ENCODE assay signal across 17 cellular contexts in genomic region chr7:2950578-2950977, GRCh38.
A peak's percentile ranks its signal among the peaks of the same experiment; 100 is the strongest.
DNase-seq lines count a peak whose midpoint lies in the region; ATAC-seq and TF ChIP-seq lines count a peak whose summit lies in the region.
"Had no signal": no experiment of that assay in that cellular context is flagged by ENCODE, and none has a peak within 500 bp of the region (broad histone marks: within the 10 kb centered on the region; RNA-seq: fewer than 3 reads in every experiment).

No MANE protein-coding gene starts in this region.

- peaks cover 64% of the 10 kb centered on the region for H3K4me1 Mint-ChIP-seq in activated naive CD4-positive, alpha-beta T cell treated with anti-CD3 and anti-CD28 coated beads, Interleukin-2, amount 50 U/mL, for 24 hours
- peaks cover 69% of the 10 kb centered on the region for H3K4me1 Mint-ChIP-seq in activated naive CD8-positive, alpha-beta T cell (ENCODE audit: low read depth)
- peaks cover 78% of the 10 kb centered on the region for H3K4me1 Mint-ChIP-seq in stimulated activated naive CD8-positive, alpha-beta T cell treated with anti-CD3 and anti-CD28 coated beads, Interleukin-15, amount 100 ng/mL, for 72 hours

- no peak for ATAC-seq in stimulated activated naive CD8-positive, alpha-beta T cell treated with anti-CD3 and anti-CD28 coated beads, Interleukin-15, amount 100 ng/mL, for 72 hours
- ATAC-seq in sciatic nerve, result no peak
- ATAC-seq: left ventricle myocardium superior had no signal

- H3K9me3 Mint-ChIP-seq in activated naive CD4-positive, alpha-beta T cell treated with anti-CD3 and anti-CD28 coated beads, Interleukin-2, amount 50 U/mL, for 24 hours, result peaks cover 12% of the 10 kb centered on the region
- H3K9me3 Mint-ChIP-seq in activated naive CD8-positive, alpha-beta T cell (ENCODE audit: low read depth), result peaks cover 3% of the 10 kb centered on the region
- peaks cover 13 to 26% of the 10 kb centered on the region in 2 donors for H3K9me3 Mint-ChIP-seq in stimulated activated naive CD8-positive, alpha-beta T cell treated with anti-CD3 and anti-CD28 coated beads, Interleukin-15, amount 100 ng/mL, for 72 hours

- no peak for TF ChIP-seq CTCF in tibial artery (IDR thresholded peaks at IDR 0.05)

- intact Hi-C loops in sciatic nerve (cut with DNase I), result no loop called here
- intact Hi-C loops in tibial artery (cut with DNase I; ENCODE audit: low total_unique reads), result no loop called here

- no peak overlapping the region for H3K4me3 ChIP-seq in tibial artery
- H3K4me3 ChIP-seq: GM23248, pancreas had no signal

- no peaks in the 10 kb centered on the region for H3K4me1 ChIP-seq in tibial artery
- H3K4me1 ChIP-seq: pancreas had no signal

- H3K27me3 ChIP-seq in tibial artery, result no peaks in the 10 kb centered on the region
- H3K27me3 ChIP-seq: pancreas had no signal

- peak overlapping the region; percentile 82 for H3K27ac Mint-ChIP-seq in activated naive CD4-positive, alpha-beta T cell treated with anti-CD3 and anti-CD28 coated beads, Interleukin-2, amount 50 U/mL, for 24 hours
- H3K27ac Mint-ChIP-seq in activated naive CD8-positive, alpha-beta T cell, result peak overlapping the region; percentile 91
- peak overlapping the region in 1 of 2 donors; percentile 10 for H3K27ac Mint-ChIP-seq in stimulated activated naive CD8-positive, alpha-beta T cell treated with anti-CD3 and anti-CD28 coated beads, Interleukin-15, amount 100 ng/mL, for 72 hours

- no peak for DNase-seq in activated naive CD4-positive, alpha-beta T cell treated with Interleukin-2 at 50 U/mL for 16 hours
- DNase-seq in NOMO-1 (lab: John Stamatoyannopoulos, UW; ENCODE audit: unreplicated experiment in 2 of 2) (peak; percentile 28 to 65), sciatic nerve (ENCODE audit: low spot score) (no peak), tibial artery (no peak), NCI-H1092 treated with DMSO at 0.1 percent for 48 hours (lab: John Stamatoyannopoulos, UW) (no peak)
- no peak for DNase-seq in stimulated activated naive CD8-positive, alpha-beta T cell treated with anti-CD3 and anti-CD28 coated beads, Interleukin-15, amount 100 ng/mL, for 72 hours
- DNase-seq: activated CD4-positive, CD25-positive, alpha-beta regulatory T cell; GM23248; left ventricle myocardium superior; NCI-H1417; NCI-H748 treated with DMSO at 0.1 percent for 48 hours; pancreas; RPMI8226; stimulated activated CD4-positive, alpha-beta T cell treated with anti-CD3 and anti-CD28 coated beads, Interleukin-2, amount 100 ng/mL, for 24 hours; T-helper 1 cell had no signal

- peaks cover 43% of the 10 kb centered on the region for H3K36me3 Mint-ChIP-seq in activated naive CD4-positive, alpha-beta T cell treated with anti-CD3 and anti-CD28 coated beads, Interleukin-2, amount 50 U/mL, for 24 hours
- H3K36me3 Mint-ChIP-seq in activated naive CD8-positive, alpha-beta T cell, result peaks cover 38% of the 10 kb centered on the region

- no peaks in the 10 kb centered on the region for H3K27me3 Mint-ChIP-seq in activated naive CD4-positive, alpha-beta T cell treated with anti-CD3 and anti-CD28 coated beads, Interleukin-2, amount 50 U/mL, for 24 hours
- H3K27me3 Mint-ChIP-seq in activated naive CD8-positive, alpha-beta T cell, result no peaks in the 10 kb centered on the region
- no peaks in the 10 kb centered on the region for H3K27me3 Mint-ChIP-seq in stimulated activated naive CD8-positive, alpha-beta T cell treated with anti-CD3 and anti-CD28 coated beads, Interleukin-15, amount 100 ng/mL, for 72 hours

- peaks cover 0 to 7% (median 0%) of the 10 kb centered on the region in 3 donors for H3K9me3 ChIP-seq in tibial artery
- H3K9me3 ChIP-seq: pancreas had no signal

- peak overlapping the region; percentile 65 for H3K4me3 Mint-ChIP-seq in activated naive CD4-positive, alpha-beta T cell treated with anti-CD3 and anti-CD28 coated beads, Interleukin-2, amount 50 U/mL, for 24 hours
- peak overlapping the region; percentile 60 for H3K4me3 Mint-ChIP-seq in activated naive CD8-positive, alpha-beta T cell
- H3K4me3 Mint-ChIP-seq in stimulated activated naive CD8-positive, alpha-beta T cell treated with anti-CD3 and anti-CD28 coated beads, Interleukin-15, amount 100 ng/mL, for 72 hours, result peak overlapping the region; percentile 30 to 44

- no peak overlapping the region for H3K27ac ChIP-seq in tibial artery
- H3K27ac ChIP-seq: GM23248, pancreas had no signal

- no peaks in the 10 kb centered on the region for H3K36me3 ChIP-seq in tibial artery
- H3K36me3 ChIP-seq: pancreas had no signal

Comparison
In these comparisons a context has a peak if more than half of its experiments do, and no peak if none do; other contexts are left out.
1. DNase-seq: peak in NOMO-1 (2 of 2); none in activated naive CD4-positive, alpha-beta T cell treated with Interleukin-2 at 50 U/mL for 16 hours (single experiment), stimulated activated naive CD8-positive, alpha-beta T cell treated with anti-CD3 and anti-CD28 coated beads, Interleukin-15, amount 100 ng/mL, for 72 hours (0 of 2), sciatic nerve (single experiment), tibial artery (0 of 2) and NCI-H1092 treated with DMSO at 0.1 percent for 48 hours (single experiment).
2. Peak in every context shown above with its lines, with median percentiles within 50 percentile points of each other: H3K4me3 Mint-ChIP-seq.